Comparison of ENCODE assay signal across 23 cellular contexts in the genomic region with DNA sequence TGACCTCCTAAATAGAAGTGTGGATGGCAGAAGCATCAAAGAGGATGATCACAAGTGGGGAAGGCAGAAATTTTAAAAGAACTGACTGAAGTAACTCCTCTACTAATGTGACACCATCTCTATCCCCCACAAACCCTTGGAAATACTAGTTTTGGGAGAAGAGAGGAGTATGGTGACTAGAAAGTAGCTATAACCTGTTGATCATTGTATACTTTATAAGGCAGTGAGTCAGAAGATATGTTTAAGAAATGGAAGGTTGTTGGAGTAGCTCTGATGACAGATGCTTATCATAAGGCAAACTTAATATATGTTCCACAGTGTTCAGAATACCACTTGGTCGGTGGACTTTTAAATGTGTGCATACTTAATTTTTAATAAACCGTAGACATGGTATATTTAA.
"Had no signal": no experiment of that assay in that cellular context is flagged by ENCODE, and none has a peak within 500 bp of the region (broad histone marks: within the 10 kb centered on the region; RNA-seq: fewer than 3 reads in every experiment).

No MANE protein-coding gene starts in this region.

- H3K36me3 ChIP-seq: gastrocnemius medialis, right lobe of liver, transverse colon, WERI-Rb-1 had no signal

- H3K4me3 Mint-ChIP-seq: activated CD8-positive, alpha-beta T cell treated with anti-CD3 and anti-CD28 coated beads for 36 hours; activated T-helper 1 cell treated with anti-CD3 and anti-CD28 coated beads, Interleukin-12 subunit alpha, Interleukin-12 subunit beta, Interleukin-2, Interleukin-4 antibody, amounts not matched to agents 30 ng/mL and 10 ng/mL and 1 ng/mL, durations not matched to agents 14 hours and 24 hours and 36 hours; nephron; stimulated activated memory B cell treated with anti-CD40 and anti-IgM and Interleukin-4, amounts not matched to agents 10 μg/mL and 1 μg/mL and 100 μg/mL, for 72 hours had no signal

- H3K9me3 ChIP-seq: body of pancreas, gastrocnemius medialis, psoas muscle, right lobe of liver, spleen, transverse colon had no signal

- H3K27ac ChIP-seq: body of pancreas, epithelial cell of prostate, gastrocnemius medialis, psoas muscle, right lobe of liver, spleen, transverse colon, WERI-Rb-1 had no signal

- H3K27me3 Mint-ChIP-seq: activated CD8-positive, alpha-beta T cell treated with anti-CD3 and anti-CD28 coated beads for 36 hours; stimulated activated memory B cell treated with anti-CD40 and anti-IgM and Interleukin-4, amounts not matched to agents 10 μg/mL and 1 μg/mL and 100 μg/mL, for 72 hours had no signal

- H3K27ac Mint-ChIP-seq: activated CD8-positive, alpha-beta T cell treated with anti-CD3 and anti-CD28 coated beads for 36 hours; activated T-helper 1 cell treated with anti-CD3 and anti-CD28 coated beads, Interleukin-12 subunit alpha, Interleukin-12 subunit beta, Interleukin-2, Interleukin-4 antibody, amounts not matched to agents 30 ng/mL and 10 ng/mL and 1 ng/mL, durations not matched to agents 14 hours and 24 hours and 36 hours; nephron; stimulated activated memory B cell treated with anti-CD40 and anti-IgM and Interleukin-4, amounts not matched to agents 10 μg/mL and 1 μg/mL and 100 μg/mL, for 72 hours had no signal

- H3K9me3 Mint-ChIP-seq: activated CD8-positive, alpha-beta T cell treated with anti-CD3 and anti-CD28 coated beads for 36 hours; activated T-helper 1 cell treated with anti-CD3 and anti-CD28 coated beads, Interleukin-12 subunit alpha, Interleukin-12 subunit beta, Interleukin-2, Interleukin-4 antibody, amounts not matched to agents 30 ng/mL and 10 ng/mL and 1 ng/mL, durations not matched to agents 14 hours and 24 hours and 36 hours; nephron; stimulated activated memory B cell treated with anti-CD40 and anti-IgM and Interleukin-4, amounts not matched to agents 10 μg/mL and 1 μg/mL and 100 μg/mL, for 72 hours had no signal

- H3K27me3 ChIP-seq: body of pancreas, gastrocnemius medialis, right lobe of liver, spleen, transverse colon had no signal

- DNase-seq: activated CD4-positive, alpha-beta T cell treated with anti-CD3 and anti-CD28 coated beads for 4 hours; activated CD8-positive, alpha-beta memory T cell treated with anti-CD3 and anti-CD28 coated beads, Interleukin-2, amount 50 U/mL, for 4 hours; activated CD8-positive, alpha-beta T cell treated with anti-CD3 and anti-CD28 coated beads for 36 hours; activated naive CD4-positive, alpha-beta T cell; amniotic stem cell; body of pancreas; central memory CD4-positive, alpha-beta T cell; cortex of kidney; effector memory CD4-positive, alpha-beta T cell; gastrocnemius medialis; psoas muscle; right lobe of liver; spleen; stimulated activated CD4-positive, alpha-beta T cell treated with anti-CD3 and anti-CD28 coated beads, Interleukin-1b, Interleukin-23, amount 100 ng/mL, for 48 hours; substantia nigra; SW 1271; T1000; transverse colon; WERI-Rb-1 had no signal

- H3K4me3 ChIP-seq: body of pancreas, gastrocnemius medialis, psoas muscle, right lobe of liver, spleen, transverse colon had no signal

- ATAC-seq: activated CD8-positive, alpha-beta T cell treated with anti-CD3 and anti-CD28 coated beads for 36 hours; body of pancreas; gastrocnemius medialis; psoas muscle; right lobe of liver; stimulated activated memory B cell treated with anti-CD40 and anti-IgM and Interleukin-4, amounts not matched to agents 10 μg/mL and 1 μg/mL and 100 μg/mL, for 72 hours had no signal
